Comparison of ENCODE assay signal across 8 cellular contexts in genomic region chr2:90052113-90052631, GRCh38.
A peak's percentile ranks its signal among the peaks of the same experiment; 100 is the strongest.
DNase-seq lines count a peak whose midpoint lies in the region; ATAC-seq, FAIRE-seq and TF ChIP-seq lines count a peak whose summit lies in the region.
"Not testable (repeated sequence)": the region's sequence is repeated elsewhere in the genome, so short reads cannot be mapped to it uniquely, and the experiment has no call there.

No MANE protein-coding gene starts in this region.

- not testable (repeated sequence) for H3K4me1 Mint-ChIP-seq in memory B cell; stimulated activated naive B cell treated with anti-CD40 and anti-IgM and Interleukin-4, amounts not matched to agents 10 μg/mL and 1 μg/mL and 100 μg/mL, for 72 hours

- H3K4me3 Mint-ChIP-seq in memory B cell; stimulated activated naive B cell treated with anti-CD40 and anti-IgM and Interleukin-4, amounts not matched to agents 10 μg/mL and 1 μg/mL and 100 μg/mL, for 72 hours: not testable (repeated sequence)

- H4K20me1 ChIP-seq in DOHH2 (ENCODE audit: control insufficient read depth, insufficient read depth, low read depth, low read length); Karpas-422 (ENCODE audit: insufficient read depth, low read depth, low read length): not testable (repeated sequence)

- H3K36me3 Mint-ChIP-seq in memory B cell; stimulated activated naive B cell treated with anti-CD40 and anti-IgM and Interleukin-4, amounts not matched to agents 10 μg/mL and 1 μg/mL and 100 μg/mL, for 72 hours: not testable (repeated sequence)

- not testable (repeated sequence) for H3F3A ChIP-seq in DOHH2 (ENCODE audit: control insufficient read depth, insufficient read depth)

- H3K4me1 ChIP-seq in DOHH2 (ENCODE audit: control insufficient read depth, low read length) (peaks cover 12% of the 10 kb centered on the region), Karpas-422 (ENCODE audit: low read length) (peaks cover 19% of the 10 kb centered on the region)

- H2AFZ ChIP-seq in Karpas-422 (ENCODE audit: low read length), result not testable (repeated sequence)

- ATAC-seq in GM18907 (IDR thresholded peaks at IDR 0.05; ENCODE audit: unreplicated experiment), result peak; percentile 60
- peak; percentile 54 for ATAC-seq in GM19463 (IDR thresholded peaks at IDR 0.05; ENCODE audit: unreplicated experiment)
- peak; percentile 67 for ATAC-seq in memory B cell (ENCODE audit: low read depth)
- peak; percentile 49 to 59 for ATAC-seq in stimulated activated naive B cell treated with anti-CD40 and anti-IgM and Interleukin-4, amounts not matched to agents 10 μg/mL and 1 μg/mL and 100 μg/mL, for 72 hours (replicated peaks)

- not testable (repeated sequence) for H3K9ac ChIP-seq in Karpas-422 (ENCODE audit: low read length)

- peak overlapping the region; percentile 45 for H3K4me2 ChIP-seq in DOHH2 (ENCODE audit: low read length)
- H3K4me2 ChIP-seq in Karpas-422 (ENCODE audit: low read depth, low read length, poor library complexity, severe bottlenecking), result peak overlapping the region; percentile 24

- H3K9me2 ChIP-seq in DOHH2 (replicated peaks; ENCODE audit: control insufficient read depth, low read length); Karpas-422 (replicated peaks; ENCODE audit: insufficient read depth, low read length): not testable (repeated sequence)

- not testable (repeated sequence) for DNase-seq in Karpas-422; RCC 7860 (ENCODE audit: low spot score); memory B cell (ENCODE audit: low spot score in 2 of 2); stimulated activated naive B cell treated with anti-CD40 and anti-IgM and Interleukin-4, amounts not matched to agents 10 μg/mL and 1 μg/mL and 100 μg/mL, for 72 hours

- not testable (repeated sequence) for H3K27me3 ChIP-seq in DOHH2 (ENCODE audit: control insufficient read depth, low read length); Karpas-422 (ENCODE audit: low read length)

- H3K27me3 Mint-ChIP-seq in memory B cell; stimulated activated naive B cell treated with anti-CD40 and anti-IgM and Interleukin-4, amounts not matched to agents 10 μg/mL and 1 μg/mL and 100 μg/mL, for 72 hours: not testable (repeated sequence)

- not testable (repeated sequence) for H3K9me3 ChIP-seq in DOHH2 (ENCODE audit: control insufficient read depth, insufficient read depth, low read length); Karpas-422 (ENCODE audit: low read length)

- not testable (repeated sequence) for H3K4me3 ChIP-seq in DOHH2 (ENCODE audit: low read length); Karpas-422 (ENCODE audit: low read length)

- not testable (repeated sequence) for H3K36me3 ChIP-seq in DOHH2 (ENCODE audit: control insufficient read depth, low read length); Karpas-422 (ENCODE audit: insufficient read depth, low read length)

- H3K27ac Mint-ChIP-seq in memory B cell; stimulated activated naive B cell treated with anti-CD40 and anti-IgM and Interleukin-4, amounts not matched to agents 10 μg/mL and 1 μg/mL and 100 μg/mL, for 72 hours: not testable (repeated sequence)

- not testable (repeated sequence) for H3K27ac ChIP-seq in DOHH2 (ENCODE audit: low read depth, low read length)
- peak overlapping the region; percentile 40; the same call in 1 of the 2 replicates for H3K27ac ChIP-seq in Karpas-422 (ENCODE audit: low read length)

- peak; percentile 66 for FAIRE-seq in RCC 7860 (lab: Jason Lieb, UNC)
- peak; percentile 92 for FAIRE-seq in colon (lab: Jason Lieb, UNC)

- not testable (repeated sequence) for H3K79me2 ChIP-seq in DOHH2 (ENCODE audit: control insufficient read depth, low read length); Karpas-422 (ENCODE audit: low read length)

- TF ChIP-seq CTCF in DOHH2 (IDR thresholded peaks at IDR 0.05; ENCODE audit: low read depth, low read length, poor library complexity, severe bottlenecking), result not testable (repeated sequence)

- not testable (repeated sequence) for H3K9me3 Mint-ChIP-seq in memory B cell; stimulated activated naive B cell treated with anti-CD40 and anti-IgM and Interleukin-4, amounts not matched to agents 10 μg/mL and 1 μg/mL and 100 μg/mL, for 72 hours
